ENCODE assay signal across 4 cellular contexts in genomic region chr3:182216311-182216970, GRCh38.
TF ChIP-seq lines count a peak whose summit lies in the region.

No MANE protein-coding gene starts in this region.

TF ChIP-seq in SK-N-SH, 30 proteins besides CTCF, POLR2A, EP300 and RAD21:
- peak; percentile 73; the same call in 1 of the 2 replicates for TF ChIP-seq RCOR1 (IDR thresholded peaks at IDR 0.05; ENCODE audit: low read length)
- TF ChIP-seq MEF2A (IDR thresholded peaks at IDR 0.05; ENCODE audit: borderline replicate concordance, low read depth), result no peak
- TF ChIP-seq YY1 (IDR thresholded peaks at IDR 0.05; ENCODE audit: low read depth), result no peak
- no peak for TF ChIP-seq MAX (IDR thresholded peaks at IDR 0.05; ENCODE audit: low read depth)
- TF ChIP-seq TAF1 (IDR thresholded peaks at IDR 0.05; ENCODE audit: borderline replicate concordance, low read depth, low read length), result no peak
- no peak for TF ChIP-seq SMC3 (IDR thresholded peaks at IDR 0.05; ENCODE audit: low read depth, low read length)
- peak; percentile 79 for TF ChIP-seq GATA2 (CRISPR knock-in tag; IDR thresholded peaks at IDR 0.05)

TF ChIP-seq in SK-N-SH treated with all-trans-retinoic acid at 6 μM for 48 hours, 23 proteins besides CTCF, POLR2A, EP300 and RAD21:
- TF ChIP-seq TCF4 (CRISPR knock-in tag; IDR thresholded peaks at IDR 0.05; ENCODE audit: borderline replicate concordance) (no peak), ZFP3 (CRISPR knock-in tag; IDR thresholded peaks at IDR 0.05) (no peak), OSR1 (CRISPR knock-in tag; IDR thresholded peaks at IDR 0.05) (no peak), RARB (CRISPR knock-in tag; IDR thresholded peaks at IDR 0.05) (no peak), SNAI2 (CRISPR knock-in tag; IDR thresholded peaks at IDR 0.05) (no peak), GLIS3 (CRISPR knock-in tag; IDR thresholded peaks at IDR 0.05) (no peak), BACH2 (CRISPR knock-in tag; IDR thresholded peaks at IDR 0.05; ENCODE audit: borderline replicate concordance) (no peak), ZNF8 (CRISPR knock-in tag; IDR thresholded peaks at IDR 0.05) (no peak), ARNTL (CRISPR knock-in tag; IDR thresholded peaks at IDR 0.05; ENCODE audit: borderline replicate concordance, low read depth) (no peak), ZFP30 (CRISPR knock-in tag; IDR thresholded peaks at IDR 0.05) (no peak), ISL1 (CRISPR knock-in tag; IDR thresholded peaks at IDR 0.05) (no peak), ZNF565 (CRISPR knock-in tag; conservative IDR thresholded peaks at IDR 0.05; ENCODE audit: low read depth) (no peak)
- TF ChIP-seq, protein P1, sequence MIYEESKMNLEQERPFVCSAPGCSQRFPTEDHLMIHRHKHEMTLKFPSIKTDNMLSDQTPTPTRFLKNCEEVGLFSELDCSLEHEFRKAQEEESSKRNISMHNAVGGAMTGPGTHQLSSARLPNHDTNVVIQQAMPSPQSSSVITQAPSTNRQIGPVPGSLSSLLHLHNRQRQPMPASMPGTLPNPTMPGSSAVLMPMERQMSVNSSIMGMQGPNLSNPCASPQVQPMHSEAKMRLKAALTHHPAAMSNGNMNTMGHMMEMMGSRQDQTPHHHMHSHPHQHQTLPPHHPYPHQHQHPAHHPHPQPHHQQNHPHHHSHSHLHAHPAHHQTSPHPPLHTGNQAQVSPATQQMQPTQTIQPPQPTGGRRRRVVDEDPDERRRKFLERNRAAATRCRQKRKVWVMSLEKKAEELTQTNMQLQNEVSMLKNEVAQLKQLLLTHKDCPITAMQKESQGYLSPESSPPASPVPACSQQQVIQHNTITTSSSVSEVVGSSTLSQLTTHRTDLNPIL (CRISPR knock-in tag; IDR thresholded peaks at IDR 0.05; ENCODE audit: low read depth), result no peak
- TF ChIP-seq, protein P2, sequence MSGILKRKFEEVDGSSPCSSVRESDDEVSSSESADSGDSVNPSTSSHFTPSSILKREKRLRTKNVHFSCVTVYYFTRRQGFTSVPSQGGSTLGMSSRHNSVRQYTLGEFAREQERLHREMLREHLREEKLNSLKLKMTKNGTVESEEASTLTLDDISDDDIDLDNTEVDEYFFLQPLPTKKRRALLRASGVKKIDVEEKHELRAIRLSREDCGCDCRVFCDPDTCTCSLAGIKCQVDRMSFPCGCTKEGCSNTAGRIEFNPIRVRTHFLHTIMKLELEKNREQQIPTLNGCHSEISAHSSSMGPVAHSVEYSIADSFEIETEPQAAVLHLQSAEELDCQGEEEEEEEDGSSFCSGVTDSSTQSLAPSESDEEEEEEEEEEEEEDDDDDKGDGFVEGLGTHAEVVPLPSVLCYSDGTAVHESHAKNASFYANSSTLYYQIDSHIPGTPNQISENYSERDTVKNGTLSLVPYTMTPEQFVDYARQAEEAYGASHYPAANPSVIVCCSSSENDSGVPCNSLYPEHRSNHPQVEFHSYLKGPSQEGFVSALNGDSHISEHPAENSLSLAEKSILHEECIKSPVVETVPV (CRISPR knock-in tag; IDR thresholded peaks at IDR 0.05), result no peak

TF ChIP-seq in HEK293, 187 proteins besides CTCF, POLR2A, EP300 and RAD21:
- TF ChIP-seq ZNF585B (tag by site-specific recombination; IDR thresholded peaks at IDR 0.05) (no peak), ZFHX2 (tag by site-specific recombination; conservative IDR thresholded peaks at IDR 0.05) (peak; percentile 78), SETDB1 (IDR thresholded peaks at IDR 0.05; ENCODE audit: insufficient read length, low read length) (no peak), ZNF843 (tag by site-specific recombination; IDR thresholded peaks at IDR 0.05) (peak; percentile 43; the same call in 1 of the 2 replicates), MZF1 (tag by site-specific recombination; IDR thresholded peaks at IDR 0.05; ENCODE audit: borderline replicate concordance) (0 out of 2 replicates have a peak, but pooled peaks have one; percentile 24), ZNF341 (tag by site-specific recombination; IDR thresholded peaks at IDR 0.05; ENCODE audit: low read depth) (peak; percentile 27; the same call in 1 of the 2 replicates), EGR2 (tag by site-specific recombination; IDR thresholded peaks at IDR 0.05; ENCODE audit: low read depth) (peak; percentile 71), TRIM28 (IDR thresholded peaks at IDR 0.05; ENCODE audit: borderline replicate concordance, low read length) (peak; percentile 69), PRDM1 (tag by site-specific recombination; IDR thresholded peaks at IDR 0.05) (no peak)
- TF ChIP-seq, protein P3, sequence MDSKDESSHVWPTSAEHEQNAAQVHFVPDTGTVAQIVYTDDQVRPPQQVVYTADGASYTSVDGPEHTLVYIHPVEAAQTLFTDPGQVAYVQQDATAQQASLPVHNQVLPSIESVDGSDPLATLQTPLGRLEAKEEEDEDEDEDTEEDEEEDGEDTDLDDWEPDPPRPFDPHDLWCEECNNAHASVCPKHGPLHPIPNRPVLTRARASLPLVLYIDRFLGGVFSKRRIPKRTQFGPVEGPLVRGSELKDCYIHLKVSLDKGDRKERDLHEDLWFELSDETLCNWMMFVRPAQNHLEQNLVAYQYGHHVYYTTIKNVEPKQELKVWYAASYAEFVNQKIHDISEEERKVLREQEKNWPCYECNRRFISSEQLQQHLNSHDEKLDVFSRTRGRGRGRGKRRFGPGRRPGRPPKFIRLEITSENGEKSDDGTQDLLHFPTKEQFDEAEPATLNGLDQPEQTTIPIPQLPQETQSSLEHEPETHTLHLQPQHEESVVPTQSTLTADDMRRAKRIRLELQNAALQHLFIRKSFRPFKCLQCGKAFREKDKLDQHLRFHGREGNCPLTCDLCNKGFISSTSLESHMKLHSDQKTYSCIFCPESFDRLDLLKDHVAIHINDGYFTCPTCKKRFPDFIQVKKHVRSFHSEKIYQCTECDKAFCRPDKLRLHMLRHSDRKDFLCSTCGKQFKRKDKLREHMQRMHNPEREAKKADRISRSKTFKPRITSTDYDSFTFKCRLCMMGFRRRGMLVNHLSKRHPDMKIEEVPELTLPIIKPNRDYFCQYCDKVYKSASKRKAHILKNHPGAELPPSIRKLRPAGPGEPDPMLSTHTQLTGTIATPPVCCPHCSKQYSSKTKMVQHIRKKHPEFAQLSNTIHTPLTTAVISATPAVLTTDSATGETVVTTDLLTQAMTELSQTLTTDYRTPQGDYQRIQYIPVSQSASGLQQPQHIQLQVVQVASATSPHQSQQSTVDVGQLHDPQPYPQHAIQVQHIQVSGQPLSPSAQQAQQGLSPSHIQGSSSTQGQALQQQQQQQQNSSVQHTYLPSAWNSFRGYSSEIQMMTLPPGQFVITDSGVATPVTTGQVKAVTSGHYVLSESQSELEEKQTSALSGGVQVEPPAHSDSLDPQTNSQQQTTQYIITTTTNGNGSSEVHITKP (tag by site-specific recombination; IDR thresholded peaks at IDR 0.05), result peak; percentile 52; the same call in 1 of the 2 replicates

TF ChIP-seq in H1, 55 proteins besides CTCF, POLR2A, EP300 and RAD21:
- no peak for TF ChIP-seq SAP30 (IDR thresholded peaks at IDR 0.05; ENCODE audit: insufficient read depth, insufficient replicate concordance, low read length)
- no peak for TF ChIP-seq CHD7 (IDR thresholded peaks at IDR 0.05; ENCODE audit: insufficient replicate concordance, low read length)
- no peak for TF ChIP-seq SP2 (IDR thresholded peaks at IDR 0.05; ENCODE audit: low read length)
- TF ChIP-seq HDAC2 (IDR thresholded peaks at IDR 0.05; ENCODE audit: borderline replicate concordance in 1 of 2, low read depth in 2 of 2, low read length in 2 of 2), result no peak
- no peak for TF ChIP-seq BRCA1 (IDR thresholded peaks at IDR 0.05; ENCODE audit: low read depth, low read length)
- TF ChIP-seq, protein P4, sequence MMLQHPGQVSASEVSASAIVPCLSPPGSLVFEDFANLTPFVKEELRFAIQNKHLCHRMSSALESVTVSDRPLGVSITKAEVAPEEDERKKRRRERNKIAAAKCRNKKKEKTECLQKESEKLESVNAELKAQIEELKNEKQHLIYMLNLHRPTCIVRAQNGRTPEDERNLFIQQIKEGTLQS (IDR thresholded peaks at IDR 0.05; ENCODE audit: insufficient read depth, low read depth, low read length), result no peak
- no peak for TF ChIP-seq SIX5 (IDR thresholded peaks at IDR 0.05; ENCODE audit: low read depth, low read length)
- no peak for TF ChIP-seq RFX5 (IDR thresholded peaks at IDR 0.05; ENCODE audit: borderline replicate concordance, low read depth, low read length)
- TF ChIP-seq, protein P5, sequence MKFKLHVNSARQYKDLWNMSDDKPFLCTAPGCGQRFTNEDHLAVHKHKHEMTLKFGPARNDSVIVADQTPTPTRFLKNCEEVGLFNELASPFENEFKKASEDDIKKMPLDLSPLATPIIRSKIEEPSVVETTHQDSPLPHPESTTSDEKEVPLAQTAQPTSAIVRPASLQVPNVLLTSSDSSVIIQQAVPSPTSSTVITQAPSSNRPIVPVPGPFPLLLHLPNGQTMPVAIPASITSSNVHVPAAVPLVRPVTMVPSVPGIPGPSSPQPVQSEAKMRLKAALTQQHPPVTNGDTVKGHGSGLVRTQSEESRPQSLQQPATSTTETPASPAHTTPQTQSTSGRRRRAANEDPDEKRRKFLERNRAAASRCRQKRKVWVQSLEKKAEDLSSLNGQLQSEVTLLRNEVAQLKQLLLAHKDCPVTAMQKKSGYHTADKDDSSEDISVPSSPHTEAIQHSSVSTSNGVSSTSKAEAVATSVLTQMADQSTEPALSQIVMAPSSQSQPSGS (IDR thresholded peaks at IDR 0.05; ENCODE audit: low read length), result no peak
- no peak for TF ChIP-seq SP1 (IDR thresholded peaks at IDR 0.05; ENCODE audit: low read depth, low read length)
- TF ChIP-seq RXRA (IDR thresholded peaks at IDR 0.05; ENCODE audit: insufficient read depth, low read depth, low read length), result no peak
